Comparison of ENCODE assay signal across 10 cellular contexts in genomic region chr7:95395755-95396135, GRCh38. TPM values are rescaled to one million over a fixed set of nuclear protein-coding genes. Genes with fewer than 3 reads are reported as not detected.
DNase-seq lines count a peak whose midpoint lies in the region; ATAC-seq and TF ChIP-seq lines count a peak whose summit lies in the region.
"Had no signal": no experiment of that assay in that cellular context is flagged by ENCODE, and none has a peak within 500 bp of the region (broad histone marks: within the 10 kb centered on the region; RNA-seq: fewer than 3 reads in every experiment).

No MANE protein-coding gene starts in this region.

- H3K27ac Mint-ChIP-seq in CD8-positive, alpha-beta T cell = no peak overlapping the region
- no peak overlapping the region for H3K27ac Mint-ChIP-seq in natural killer cell treated with Interleukin-12 subunit alpha and Interleukin-12 subunit beta and Interleukin-15 and Interleukin-18, amount 100 ng/mL, for 72 hours

- H3K4me1 Mint-ChIP-seq in CD8-positive, alpha-beta T cell (ENCODE audit: low read depth) = peaks cover 6% of the 10 kb centered on the region
- H3K4me1 Mint-ChIP-seq in natural killer cell treated with Interleukin-12 subunit alpha and Interleukin-12 subunit beta and Interleukin-15 and Interleukin-18, amount 100 ng/mL, for 72 hours (ENCODE audit: low read depth in 2 of 2) = peaks cover 4 to 5% of the 10 kb centered on the region in 2 donors

- no peak for TF ChIP-seq CTCF in CD8-positive, alpha-beta T cell (IDR thresholded peaks at IDR 0.05)
- TF ChIP-seq CTCF in coronary artery (IDR thresholded peaks at IDR 0.05) (no peak), WERI-Rb-1 (IDR thresholded peaks at IDR 0.05; ENCODE audit: low read depth, low read length) (no peak), GM10266 (IDR thresholded peaks at IDR 0.05; ENCODE audit: control insufficient read depth, insufficient read depth, low read depth, missing control alignments) (no peak)

- ATAC-seq in CD8-positive, alpha-beta T cell = no peak
- ATAC-seq in natural killer cell treated with Interleukin-12 subunit alpha and Interleukin-12 subunit beta and Interleukin-15 and Interleukin-18, amount 100 ng/mL, for 72 hours = no peak

- H3K9me3 ChIP-seq in CD8-positive, alpha-beta T cell (ENCODE audit: low read length) = no peaks in the 10 kb centered on the region
- H3K9me3 ChIP-seq in HUES48 (ENCODE audit: control insufficient read depth, insufficient read depth, low read length) = no peaks in the 10 kb centered on the region
- no peaks in the 10 kb centered on the region for H3K9me3 ChIP-seq in WERI-Rb-1 (ENCODE audit: severe bottlenecking)

- H3K4me1 ChIP-seq in CD8-positive, alpha-beta T cell (ENCODE audit: insufficient read depth, low read length) = peaks cover 4% of the 10 kb centered on the region
- no peaks in the 10 kb centered on the region for H3K4me1 ChIP-seq in HUES48 (ENCODE audit: control insufficient read depth, insufficient read depth, low read length)

- H3K4me3 Mint-ChIP-seq in CD8-positive, alpha-beta T cell = peak overlapping the region; percentile 78
- H3K4me3 Mint-ChIP-seq in natural killer cell treated with Interleukin-12 subunit alpha and Interleukin-12 subunit beta and Interleukin-15 and Interleukin-18, amount 100 ng/mL, for 72 hours = peak overlapping the region; percentile 24

- no peak overlapping the region for H3K9ac ChIP-seq in HUES48 (ENCODE audit: low read depth, low read length)

- H3K9me3 Mint-ChIP-seq in CD8-positive, alpha-beta T cell = no peaks in the 10 kb centered on the region
- no peaks in the 10 kb centered on the region for H3K9me3 Mint-ChIP-seq in natural killer cell treated with Interleukin-12 subunit alpha and Interleukin-12 subunit beta and Interleukin-15 and Interleukin-18, amount 100 ng/mL, for 72 hours

- peak overlapping the region; percentile 47 for H3K4me3 ChIP-seq in CD8-positive, alpha-beta T cell (ENCODE audit: low read depth, low read length)
- H3K4me3 ChIP-seq in HUES48 (ENCODE audit: low read depth, low read length) (peak overlapping the region; percentile 69), coronary artery (peak overlapping the region; percentile 66), WERI-Rb-1 (ENCODE audit: low read depth, low read length) (no peak overlapping the region)

- POLR2A ChIA-PET in CD8-positive, alpha-beta T cell (lab: Charles Lee) = interaction anchor here (1.0 to 1.5 kb wide), 2 partner anchors 33 to 75 kb away, joined by 3 read pairs; no protein-coding TSS in a partner anchor

- DNase-seq in CD8-positive, alpha-beta T cell = no peak
- DNase-seq in coronary artery (ENCODE audit: low spot score) = no peak
- DNase-seq in natural killer cell treated with Interleukin-12 subunit alpha and Interleukin-12 subunit beta and Interleukin-15 and Interleukin-18, amount 100 ng/mL, for 72 hours (ENCODE audit: low spot score) = no peak
- DNase-seq in WERI-Rb-1 = no peak
- no peak for DNase-seq in activated effector memory CD4-positive, alpha-beta T cell treated with Interleukin-2 at 50 U/mL for 16 hours
- DNase-seq in GM10266 (ENCODE audit: extremely low spot score) = no peak
- DNase-seq in T1000 (lab: John Stamatoyannopoulos, UW) = no peak
- DNase-seq: DMS 273 treated with DMSO at 0.1 percent for 48 hours had no signal

- H3K27me3 ChIP-seq in CD8-positive, alpha-beta T cell (ENCODE audit: insufficient read depth, low read length) = peaks cover 4% of the 10 kb centered on the region
- H3K27me3 ChIP-seq in HUES48 (ENCODE audit: control insufficient read depth, insufficient read depth, low read length) (peaks cover 11% of the 10 kb centered on the region), WERI-Rb-1 (ENCODE audit: insufficient read depth, low read depth, severe bottlenecking) (no peaks in the 10 kb centered on the region)

- intact Hi-C loops in CD8-positive, alpha-beta T cell (cut with DNase I, micrococcal nuclease) = loop anchor here in 1 of 2 experiments (1.0 kb wide), 1 partner anchor 82 kb away; no protein-coding TSS in a partner anchor

- CTCF ChIA-PET in CD8-positive, alpha-beta T cell (lab: Charles Lee) = interaction anchor here (2.1 kb wide), 1 partner anchor 80 kb away, joined by 12 read pairs; no protein-coding TSS in a partner anchor

- no peaks in the 10 kb centered on the region for H3K36me3 ChIP-seq in CD8-positive, alpha-beta T cell (ENCODE audit: insufficient read depth, low read length)
- no peaks in the 10 kb centered on the region for H3K36me3 ChIP-seq in HUES48 (ENCODE audit: control insufficient read depth, insufficient read depth, low read length)
- H3K36me3 ChIP-seq in WERI-Rb-1 = no peaks in the 10 kb centered on the region

- no peaks in the 10 kb centered on the region for H3K36me3 Mint-ChIP-seq in CD8-positive, alpha-beta T cell
- H3K36me3 Mint-ChIP-seq in natural killer cell treated with Interleukin-12 subunit alpha and Interleukin-12 subunit beta and Interleukin-15 and Interleukin-18, amount 100 ng/mL, for 72 hours = no peaks in the 10 kb centered on the region

- no peak overlapping the region for H3K27ac ChIP-seq in CD8-positive, alpha-beta T cell (ENCODE audit: low read depth, low read length)
- H3K27ac ChIP-seq in HUES48 (ENCODE audit: low read depth, low read length) (no peak overlapping the region), coronary artery (no peak overlapping the region), WERI-Rb-1 (no peak overlapping the region)

- peaks cover 33% of the 10 kb centered on the region for H3K27me3 Mint-ChIP-seq in CD8-positive, alpha-beta T cell (ENCODE audit: low read depth)
- H3K27me3 Mint-ChIP-seq in natural killer cell treated with Interleukin-12 subunit alpha and Interleukin-12 subunit beta and Interleukin-15 and Interleukin-18, amount 100 ng/mL, for 72 hours = peaks cover 40 to 41% of the 10 kb centered on the region in 2 donors

RNA-seq across cellular contexts. Expression of gene PON3, which starts 0.4 kb away (rescaled TPM):
- not detected for total RNA-seq in CD8-positive, alpha-beta T cell
- total RNA-seq in natural killer cell treated with Interleukin-12 subunit alpha and Interleukin-12 subunit beta and Interleukin-15 and Interleukin-18, amount 100 ng/mL, for 72 hours = not detected
- total RNA-seq: kidney epithelial cell had no signal

RNA-seq across cellular contexts. Expression of gene PON2, which starts 39.1 kb away (rescaled TPM):
- total RNA-seq in CD8-positive, alpha-beta T cell = 1 to 10 TPM; 8.0 to 9.3 TPM
- total RNA-seq in natural killer cell treated with Interleukin-12 subunit alpha and Interleukin-12 subunit beta and Interleukin-15 and Interleukin-18, amount 100 ng/mL, for 72 hours = 10 to 100 TPM; 17.6 to 18.0 TPM
